Comparison of ENCODE assay signal across 24 cellular contexts in genomic region chr14:77183896-77184295, GRCh38. TPM values are rescaled to one million over a fixed set of nuclear protein-coding genes. Genes with fewer than 3 reads are reported as not detected.
DNase-seq lines count a peak whose midpoint lies in the region; ATAC-seq, FAIRE-seq and TF ChIP-seq lines count a peak whose summit lies in the region.
"Had no signal": no experiment of that assay in that cellular context is flagged by ENCODE, and none has a peak within 500 bp of the region (broad histone marks: within the 10 kb centered on the region; RNA-seq: fewer than 3 reads in every experiment).

No MANE protein-coding gene starts in this region.

- no peak overlapping the region; a peak in 1 of 6 replicates for H3K4me3 ChIP-seq in HepG2 (replicated peaks in 1 of 3; ENCODE audit: insufficient read depth in 1 of 3, low read depth in 2 of 3, low read length in 3 of 3)
- H3K4me3 ChIP-seq in right lobe of liver = no peak overlapping the region
- H3K4me3 ChIP-seq: cardiac muscle cell, heart right ventricle, psoas muscle had no signal

- no peak overlapping the region for H3K9ac ChIP-seq in HepG2 (ENCODE audit: insufficient read depth, low read depth, low read length)

- in situ Hi-C loops in HepG2 (cut with HindIII; ENCODE audit: extremely low pct_ligation_motif_present, low pct_unique_long_range_greater_than_20kb) = no loop called here

- no peaks in the 10 kb centered on the region for H3K79me2 ChIP-seq in HepG2 (ENCODE audit: insufficient read depth, low read length)

- H3K27ac Mint-ChIP-seq in glutamatergic neuron (ENCODE audit: unreplicated experiment) = no peak overlapping the region
- H3K27ac Mint-ChIP-seq in activated T-helper 2 cell treated with anti-CD3 and anti-CD28 coated beads, Interferon-gamma antibody, Interleukin-2, Interleukin-4, amounts not matched to agents 10 μg/mL and 5 μg/mL and 100 μg/mL, durations not matched to agents 14 hours and 24 hours and 36 hours = no peak overlapping the region
- no peak overlapping the region for H3K27ac Mint-ChIP-seq in activated naive CD8-positive, alpha-beta T cell treated with anti-CD3 and anti-CD28 coated beads, Interleukin-2, amount 50 U/mL, for 24 hours
- H3K27ac Mint-ChIP-seq: activated CD4-positive, alpha-beta T cell treated with anti-CD3 and anti-CD28 coated beads, Interleukin-2, amount 10 ng/mL, durations not matched to agents 7 days and 5 days; activated CD8-positive, alpha-beta memory T cell treated with anti-CD3 and anti-CD28 coated beads, Interleukin-2, amount 10 ng/mL, durations not matched to agents 7 days and 5 days; activated naive CD4-positive, alpha-beta T cell treated with anti-CD3 and anti-CD28 coated beads for 36 hours; activated T-cell treated with anti-CD3 and anti-CD28 coated beads, Interleukin-2, amount 50 U/mL, for 72 hours; memory B cell; T-helper 2 cell treated with Interferon-gamma antibody and Interleukin-4, amounts not matched to agents 5 μg/mL and 100 μg/mL, for 36 hours had no signal

- H3K36me3 ChIP-seq in HepG2 (replicated peaks in 1 of 2; ENCODE audit: control insufficient read depth in 1 of 2, insufficient read depth in 2 of 2, low read length in 2 of 2) (no peaks in the 10 kb centered on the region), right lobe of liver (no peaks in the 10 kb centered on the region)
- H3K36me3 ChIP-seq: cardiac muscle cell, heart right ventricle had no signal

- no peaks in the 10 kb centered on the region for H4K20me1 ChIP-seq in HepG2 (ENCODE audit: insufficient read depth, low read length)

- no peak overlapping the region for H2AFZ ChIP-seq in HepG2 (ENCODE audit: low read length)

- no peak overlapping the region for H3K27ac ChIP-seq in HepG2 (ENCODE audit: extremely low read length, insufficient read depth, low read length)
- H3K27ac ChIP-seq in right lobe of liver = no peak overlapping the region
- H3K27ac ChIP-seq: cardiac muscle cell, heart right ventricle, psoas muscle had no signal

- H3K4me3 Mint-ChIP-seq in glutamatergic neuron (ENCODE audit: unreplicated experiment) = peak overlapping the region; percentile 40
- H3K4me3 Mint-ChIP-seq in activated T-helper 2 cell treated with anti-CD3 and anti-CD28 coated beads, Interferon-gamma antibody, Interleukin-2, Interleukin-4, amounts not matched to agents 10 μg/mL and 5 μg/mL and 100 μg/mL, durations not matched to agents 14 hours and 24 hours and 36 hours (ENCODE audit: low read depth) = no peak overlapping the region
- no peak overlapping the region for H3K4me3 Mint-ChIP-seq in activated naive CD8-positive, alpha-beta T cell treated with anti-CD3 and anti-CD28 coated beads, Interleukin-2, amount 50 U/mL, for 24 hours
- H3K4me3 Mint-ChIP-seq: activated CD4-positive, alpha-beta T cell treated with anti-CD3 and anti-CD28 coated beads, Interleukin-2, amount 10 ng/mL, durations not matched to agents 7 days and 5 days; activated CD8-positive, alpha-beta memory T cell treated with anti-CD3 and anti-CD28 coated beads, Interleukin-2, amount 10 ng/mL, durations not matched to agents 7 days and 5 days; activated naive CD4-positive, alpha-beta T cell treated with anti-CD3 and anti-CD28 coated beads for 36 hours; CD14-positive monocyte had no signal

- peak overlapping the region; percentile 65 for H3K4me2 ChIP-seq in HepG2 (ENCODE audit: low read depth, low read length)

- no peaks in the 10 kb centered on the region for H3K36me3 Mint-ChIP-seq in glutamatergic neuron (ENCODE audit: unreplicated experiment)
- H3K36me3 Mint-ChIP-seq in activated T-helper 2 cell treated with anti-CD3 and anti-CD28 coated beads, Interferon-gamma antibody, Interleukin-2, Interleukin-4, amounts not matched to agents 10 μg/mL and 5 μg/mL and 100 μg/mL, durations not matched to agents 14 hours and 24 hours and 36 hours (ENCODE audit: low read depth) = no peaks in the 10 kb centered on the region
- H3K36me3 Mint-ChIP-seq in activated naive CD8-positive, alpha-beta T cell treated with anti-CD3 and anti-CD28 coated beads, Interleukin-2, amount 50 U/mL, for 24 hours (ENCODE audit: low read depth) = no peaks in the 10 kb centered on the region
- H3K36me3 Mint-ChIP-seq: activated CD8-positive, alpha-beta memory T cell treated with anti-CD3 and anti-CD28 coated beads, Interleukin-2, amount 10 ng/mL, durations not matched to agents 7 days and 5 days; CD14-positive monocyte; memory B cell had no signal

- no peak for TF ChIP-seq RAD21 in HepG2 (CRISPR knock-in tag; IDR thresholded peaks at IDR 0.05)

- CTCF ChIA-PET in HepG2 (lab: Yijun Ruan, JAX; ENCODE audit: low intra/inter-chr PET ratio, low total read pairs) = no interaction called here

- H3K9me3 ChIP-seq in HepG2 (ENCODE audit: low read length) = no peaks in the 10 kb centered on the region
- H3K9me3 ChIP-seq in right lobe of liver = no peaks in the 10 kb centered on the region
- H3K9me3 ChIP-seq: heart right ventricle, psoas muscle had no signal

- 30% methylated on average over 3 of the region's 5 CpGs for WGBS in HepG2 (ENCODE audit: low lambda C conversion rate)
- WGBS in right lobe of liver (ENCODE audit: insufficient coverage, low coverage, low lambda C conversion rate, missing lambda C conversion rate) = 40% methylated on average over 2 of the region's 5 CpGs

- TF ChIP-seq CTCF in HepG2 (CRISPR knock-in tag; IDR thresholded peaks at IDR 0.05) (no peak), right lobe of liver (IDR thresholded peaks at IDR 0.05) (no peak), glutamatergic neuron (IDR thresholded peaks at IDR 0.05; ENCODE audit: partially characterized antibody, unreplicated experiment) (no peak)

- peaks cover 12% of the 10 kb centered on the region for H3K27me3 Mint-ChIP-seq in glutamatergic neuron (ENCODE audit: unreplicated experiment)
- peaks cover 16% of the 10 kb centered on the region for H3K27me3 Mint-ChIP-seq in activated T-helper 2 cell treated with anti-CD3 and anti-CD28 coated beads, Interferon-gamma antibody, Interleukin-2, Interleukin-4, amounts not matched to agents 10 μg/mL and 5 μg/mL and 100 μg/mL, durations not matched to agents 14 hours and 24 hours and 36 hours (ENCODE audit: low read depth)
- H3K27me3 Mint-ChIP-seq in activated naive CD8-positive, alpha-beta T cell treated with anti-CD3 and anti-CD28 coated beads, Interleukin-2, amount 50 U/mL, for 24 hours = peaks cover 27% of the 10 kb centered on the region

- peaks cover 34% of the 10 kb centered on the region for H3K4me1 Mint-ChIP-seq in glutamatergic neuron (ENCODE audit: low read depth, unreplicated experiment)
- H3K4me1 Mint-ChIP-seq in activated T-helper 2 cell treated with anti-CD3 and anti-CD28 coated beads, Interferon-gamma antibody, Interleukin-2, Interleukin-4, amounts not matched to agents 10 μg/mL and 5 μg/mL and 100 μg/mL, durations not matched to agents 14 hours and 24 hours and 36 hours (ENCODE audit: low read depth) = peaks cover 14% of the 10 kb centered on the region
- peaks cover 20% of the 10 kb centered on the region for H3K4me1 Mint-ChIP-seq in activated naive CD8-positive, alpha-beta T cell treated with anti-CD3 and anti-CD28 coated beads, Interleukin-2, amount 50 U/mL, for 24 hours

- no peak for TF ChIP-seq EP300 in HepG2 (IDR thresholded peaks at IDR 0.05; ENCODE audit: low read depth in 2 of 2, low read length in 2 of 2)
- no peak for TF ChIP-seq EP300 in HepG2 (CRISPR knock-in tag; IDR thresholded peaks at IDR 0.05; ENCODE audit: borderline replicate concordance)

- H3K27me3 ChIP-seq in HepG2 (ENCODE audit: control insufficient read depth in 1 of 2, insufficient read depth in 2 of 2, low read length in 2 of 2) (peaks cover 4 to 23% of the 10 kb centered on the region in 2 experiments; a peak in 4 of 5 replicates), right lobe of liver (peaks cover 0 to 13% of the 10 kb centered on the region in 2 donors)

- FAIRE-seq in HepG2 (lab: Jason Lieb, UNC) = no peak
- FAIRE-seq: D721Med, G401.6 had no signal

- no TSS peak for BruUV-seq in HepG2 (replicated peaks; lab: Mats Ljungman, UMichigan)

- H3K4me1 ChIP-seq in HepG2 (ENCODE audit: insufficient read depth, low read length) = peaks cover 65% of the 10 kb centered on the region
- H3K4me1 ChIP-seq in right lobe of liver = no peaks in the 10 kb centered on the region
- H3K4me1 ChIP-seq: psoas muscle had no signal

- DNase-seq in HepG2 (ENCODE audit: low spot score) (no peak), right lobe of liver (no peak), NCI-H69 (lab: John Stamatoyannopoulos, UW) (peak; percentile 96), glutamatergic neuron (no peak)
- no peak for DNase-seq in activated T-helper 2 cell treated with anti-CD3 and anti-CD28 coated beads, Interferon-gamma antibody, Interleukin-2, Interleukin-4, amounts not matched to agents 10 μg/mL and 5 μg/mL and 100 μg/mL, durations not matched to agents 14 hours and 24 hours and 36 hours (ENCODE audit: low spot score)
- DNase-seq in activated naive CD8-positive, alpha-beta T cell treated with anti-CD3 and anti-CD28 coated beads, Interleukin-2, amount 50 U/mL, for 24 hours = no peak
- DNase-seq: activated CD4-positive, alpha-beta T cell treated with anti-CD3 and anti-CD28 coated beads, Interleukin-2, amount 10 ng/mL, durations not matched to agents 7 days and 5 days; activated CD8-positive, alpha-beta memory T cell treated with anti-CD3 and anti-CD28 coated beads, Interleukin-2, amount 10 ng/mL, durations not matched to agents 7 days and 5 days; activated naive CD4-positive, alpha-beta T cell treated with anti-CD3 and anti-CD28 coated beads for 36 hours; activated T-cell treated with anti-CD3 and anti-CD28 coated beads, Interleukin-2, amount 50 U/mL, for 72 hours; amniotic stem cell; heart right ventricle; psoas muscle; Right ventricle myocardium superior had no signal

- POLR2A ChIA-PET in HepG2 (lab: Yijun Ruan, JAX) = no interaction called here

- intact Hi-C loops in HepG2 (cut with micrococcal nuclease; ENCODE audit: unreplicated experiment) = no loop called here
- intact Hi-C loops in right lobe of liver (cut with DNase I) = no loop called here
- intact Hi-C loops in activated T-helper 2 cell treated with anti-CD3 and anti-CD28 coated beads, Interferon-gamma antibody, Interleukin-2, Interleukin-4, amounts not matched to agents 10 μg/mL and 5 μg/mL and 100 μg/mL, durations not matched to agents 14 hours and 24 hours and 36 hours (cut with micrococcal nuclease) = no loop called here

- TF ChIP-seq POLR2A in HepG2 (IDR thresholded peaks at IDR 0.05; ENCODE audit: insufficient read depth in 1 of 2, low read depth in 2 of 2, low read length in 2 of 2) (no peak), right lobe of liver (IDR thresholded peaks at IDR 0.05) (no peak)

- ATAC-seq in HepG2 (no peak), right lobe of liver (no peak), HG03159 (IDR thresholded peaks at IDR 0.05; ENCODE audit: unreplicated experiment) (no peak), GM18873 (IDR thresholded peaks at IDR 0.05; ENCODE audit: low FRiP score, unreplicated experiment) (no peak)
- no peak for ATAC-seq in activated naive CD8-positive, alpha-beta T cell treated with anti-CD3 and anti-CD28 coated beads, Interleukin-2, amount 50 U/mL, for 24 hours
- ATAC-seq: activated CD8-positive, alpha-beta memory T cell treated with anti-CD3 and anti-CD28 coated beads, Interleukin-2, amount 10 ng/mL, durations not matched to agents 7 days and 5 days; heart right ventricle; psoas muscle had no signal

- peaks cover 16% of the 10 kb centered on the region for H3K9me3 Mint-ChIP-seq in glutamatergic neuron (ENCODE audit: unreplicated experiment)
- no peaks in the 10 kb centered on the region for H3K9me3 Mint-ChIP-seq in activated T-helper 2 cell treated with anti-CD3 and anti-CD28 coated beads, Interferon-gamma antibody, Interleukin-2, Interleukin-4, amounts not matched to agents 10 μg/mL and 5 μg/mL and 100 μg/mL, durations not matched to agents 14 hours and 24 hours and 36 hours
- H3K9me3 Mint-ChIP-seq in activated naive CD8-positive, alpha-beta T cell treated with anti-CD3 and anti-CD28 coated beads, Interleukin-2, amount 50 U/mL, for 24 hours = no peaks in the 10 kb centered on the region
- H3K9me3 Mint-ChIP-seq: activated CD4-positive, alpha-beta T cell treated with anti-CD3 and anti-CD28 coated beads, Interleukin-2, amount 10 ng/mL, durations not matched to agents 7 days and 5 days; activated naive CD4-positive, alpha-beta T cell treated with anti-CD3 and anti-CD28 coated beads for 36 hours; activated T-cell treated with anti-CD3 and anti-CD28 coated beads, Interleukin-2, amount 50 U/mL, for 72 hours; memory B cell; T-helper 2 cell treated with Interferon-gamma antibody and Interleukin-4, amounts not matched to agents 5 μg/mL and 100 μg/mL, for 36 hours had no signal

RNA-seq across cellular contexts. Expression of gene TMEM63C, which starts 2.3 kb away (rescaled TPM):
- total RNA-seq in HepG2 (2016; rRNA removed; fragmentation: Illumina TruSeq; extraction: Trizol) (0.08 and 0.27 TPM in 2 replicates), right lobe of liver (under 1 TPM in 4 of 6 experiments, not detected in 2; 0.07 to 0.82 (median 0.15) TPM), glutamatergic neuron (ENCODE audit: unreplicated experiment) (39.9 TPM)
- total RNA-seq in HepG2 (2016; cell fraction: cytosol; rRNA removed; fragmentation: Illumina TruSeq; extraction: Trizol; ENCODE audit: low read depth) = 1.1 TPM in 1 of 2 replicates, not detected in the other
- total RNA-seq in HepG2 (2016; cell fraction: insoluble cytoplasmic fraction; rRNA removed; fragmentation: Illumina TruSeq; extraction: Trizol) = 0.19 TPM in 1 of 2 replicates, not detected in the other
- total RNA-seq in HepG2 (2016; cell fraction: membrane; rRNA removed; fragmentation: Illumina TruSeq; extraction: Trizol) = 1.3 TPM in 1 of 2 replicates, not detected in the other
- total RNA-seq in HepG2 (2016; cell fraction: nucleus; rRNA removed; fragmentation: Illumina TruSeq; extraction: Trizol) = 1.0 TPM in 1 of 2 replicates, not detected in the other
- 0.17 and 0.59 TPM in 2 replicates for polyA plus RNA-seq in HepG2 (2011; rRNA removed)
- 0.18 and 0.24 TPM in 2 replicates for polyA plus RNA-seq in HepG2 (2011; cell fraction: cytosol; rRNA removed)
- polyA plus RNA-seq in HepG2 (2011; cell fraction: nucleus; rRNA removed) = 0.90 and 1.1 TPM in 2 replicates
- 0.52 and 0.55 TPM in 2 replicates for polyA plus RNA-seq in HepG2 (2012)
- 0.12 and 0.34 TPM in 2 replicates for polyA plus RNA-seq in HepG2 (2016; cell fraction: cytosol; fragmentation: Illumina TruSeq; extraction: Trizol; ENCODE audit: low read depth)
- polyA plus RNA-seq in HepG2 (2016; cell fraction: insoluble cytoplasmic fraction; fragmentation: Illumina TruSeq; extraction: Trizol; ENCODE audit: low read depth) = not detected in 2 replicates
- polyA plus RNA-seq in HepG2 (2016; cell fraction: membrane; fragmentation: Illumina TruSeq; extraction: Trizol; ENCODE audit: low read depth) = not detected in 2 replicates
- 0.49 TPM in 1 of 2 replicates, not detected in the other for polyA plus RNA-seq in HepG2 (2016; cell fraction: nucleus; fragmentation: Illumina TruSeq; extraction: Trizol; ENCODE audit: insufficient read depth, low read depth)
- 0.28 TPM in 1 of 2 replicates, not detected in the other for polyA minus RNA-seq in HepG2 (2011; rRNA and poly(A)+ RNA removed; ENCODE audit: low replicate concordance)
- 1.8 TPM in 1 of 2 replicates, not detected in the other for polyA minus RNA-seq in HepG2 (2011; cell fraction: cytosol; rRNA and poly(A)+ RNA removed)
- 0.26 and 0.37 TPM in 2 replicates for polyA minus RNA-seq in HepG2 (2011; cell fraction: nucleus; rRNA and poly(A)+ RNA removed)
- total RNA-seq in activated T-helper 2 cell treated with anti-CD3 and anti-CD28 coated beads, Interferon-gamma antibody, Interleukin-2, Interleukin-4, amounts not matched to agents 10 μg/mL and 5 μg/mL and 100 μg/mL, durations not matched to agents 14 hours and 24 hours and 36 hours = 0.53 and 1.0 TPM in 2 replicates

RNA-seq across cellular contexts. Expression of gene ZDHHC22, which starts 42.3 kb away (rescaled TPM):
- total RNA-seq in HepG2 (2016; rRNA removed; fragmentation: Illumina TruSeq; extraction: Trizol) (not detected in 2 replicates), right lobe of liver (not detected), glutamatergic neuron (ENCODE audit: unreplicated experiment) (77.3 TPM)
- total RNA-seq in HepG2 (2016; cell fraction: cytosol; rRNA removed; fragmentation: Illumina TruSeq; extraction: Trizol; ENCODE audit: low read depth) = not detected in 2 replicates
- total RNA-seq in HepG2 (2016; cell fraction: insoluble cytoplasmic fraction; rRNA removed; fragmentation: Illumina TruSeq; extraction: Trizol) = not detected in 2 replicates
- total RNA-seq in HepG2 (2016; cell fraction: membrane; rRNA removed; fragmentation: Illumina TruSeq; extraction: Trizol) = not detected in 2 replicates
- not detected in 2 replicates for total RNA-seq in HepG2 (2016; cell fraction: nucleus; rRNA removed; fragmentation: Illumina TruSeq; extraction: Trizol)
- polyA plus RNA-seq in HepG2 (2011; rRNA removed) = not detected in 2 replicates
- not detected in 2 replicates for polyA plus RNA-seq in HepG2 (2011; cell fraction: cytosol; rRNA removed)
- polyA plus RNA-seq in HepG2 (2011; cell fraction: nucleus; rRNA removed) = not detected in 2 replicates
- 0.04 TPM in 1 of 2 replicates, not detected in the other for polyA plus RNA-seq in HepG2 (2012)
- not detected in 2 replicates for polyA plus RNA-seq in HepG2 (2016; cell fraction: cytosol; fragmentation: Illumina TruSeq; extraction: Trizol; ENCODE audit: low read depth)
- not detected in 2 replicates for polyA plus RNA-seq in HepG2 (2016; cell fraction: insoluble cytoplasmic fraction; fragmentation: Illumina TruSeq; extraction: Trizol; ENCODE audit: low read depth)
- polyA plus RNA-seq in HepG2 (2016; cell fraction: membrane; fragmentation: Illumina TruSeq; extraction: Trizol; ENCODE audit: low read depth) = not detected in 2 replicates
- not detected in 2 replicates for polyA plus RNA-seq in HepG2 (2016; cell fraction: nucleus; fragmentation: Illumina TruSeq; extraction: Trizol; ENCODE audit: insufficient read depth, low read depth)
- polyA minus RNA-seq in HepG2 (2011; rRNA and poly(A)+ RNA removed; ENCODE audit: low replicate concordance) = not detected in 2 replicates
- polyA minus RNA-seq in HepG2 (2011; cell fraction: cytosol; rRNA and poly(A)+ RNA removed) = not detected in 2 replicates
- not detected in 2 replicates for polyA minus RNA-seq in HepG2 (2011; cell fraction: nucleus; rRNA and poly(A)+ RNA removed)
- total RNA-seq in activated T-helper 2 cell treated with anti-CD3 and anti-CD28 coated beads, Interferon-gamma antibody, Interleukin-2, Interleukin-4, amounts not matched to agents 10 μg/mL and 5 μg/mL and 100 μg/mL, durations not matched to agents 14 hours and 24 hours and 36 hours = not detected in 2 replicates
- total RNA-seq: activated CD4-positive, alpha-beta T cell treated with anti-CD3 and anti-CD28 coated beads, Interleukin-2, amount 10 ng/mL, durations not matched to agents 7 days and 5 days; activated CD8-positive, alpha-beta memory T cell treated with anti-CD3 and anti-CD28 coated beads, Interleukin-2, amount 10 ng/mL, durations not matched to agents 7 days and 5 days; activated naive CD4-positive, alpha-beta T cell treated with anti-CD3 and anti-CD28 coated beads for 36 hours; activated T-cell treated with anti-CD3 and anti-CD28 coated beads, Interleukin-2, amount 50 U/mL, for 72 hours; epithelial cell of proximal tubule; left colon; psoas muscle; Right ventricle myocardium superior had no signal
- polyA plus RNA-seq: cardiac muscle cell, CD14-positive monocyte, heart right ventricle had no signal

Comparison
In these comparisons a context has a peak if more than half of its experiments do, and no peak if none do; other contexts are left out.
1. RNA of gene TMEM63C, which starts 2.3 kb away (total RNA-seq): 39.9 TPM in glutamatergic neuron (single experiment); 0.53 to 1.0 TPM in activated T-helper 2 cell treated with anti-CD3 and anti-CD28 coated beads, Interferon-gamma antibody, Interleukin-2, Interleukin-4, amounts not matched to agents 10 μg/mL and 5 μg/mL and 100 μg/mL, durations not matched to agents 14 hours and 24 hours and 36 hours, 0.08 to 1.3 TPM in HepG2 and 0.07 to 0.82 TPM in right lobe of liver; every median in the first group is over 10 times any median in the second.
2. RNA of gene ZDHHC22, which starts 42.3 kb away (total RNA-seq): 77.3 TPM in glutamatergic neuron (single experiment); not detected in HepG2, not detected in right lobe of liver and not detected in activated T-helper 2 cell treated with anti-CD3 and anti-CD28 coated beads, Interferon-gamma antibody, Interleukin-2, Interleukin-4, amounts not matched to agents 10 μg/mL and 5 μg/mL and 100 μg/mL, durations not matched to agents 14 hours and 24 hours and 36 hours; every median in the first group is over 10 times any median in the second.